ENCODE assay signal across 22 cellular contexts in the genomic region with DNA sequence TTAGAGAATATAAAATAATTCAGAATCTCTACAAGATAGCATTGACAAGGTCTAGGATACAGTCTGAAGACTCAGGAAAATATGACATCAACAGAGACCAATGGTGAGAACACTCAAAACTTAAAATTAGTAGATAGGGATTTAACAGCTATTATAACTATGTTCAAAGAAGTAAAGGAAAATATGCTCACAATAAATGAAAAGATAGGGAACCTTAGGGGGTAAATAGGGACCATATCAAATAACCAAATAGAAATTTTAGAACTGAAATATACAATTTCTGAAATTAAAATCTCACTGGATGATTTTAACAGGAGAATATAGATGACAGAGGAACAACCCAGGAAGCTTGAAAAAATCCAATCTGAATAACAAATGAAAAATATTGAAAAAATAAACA. TPM values are rescaled to one million over a fixed set of nuclear protein-coding genes. Genes with fewer than 3 reads are reported as not detected.
DNase-seq lines count a peak whose midpoint lies in the region; ATAC-seq, FAIRE-seq and TF ChIP-seq lines count a peak whose summit lies in the region.
"Had no signal": no experiment of that assay in that cellular context is flagged by ENCODE, and none has a peak within 500 bp of the region (broad histone marks: within the 10 kb centered on the region; RNA-seq: fewer than 3 reads in every experiment).

No MANE protein-coding gene starts in this region.

- ATAC-seq in HepG2, result no peak
- ATAC-seq in right lobe of liver, result no peak
- ATAC-seq in WTC11, result no peak
- no peak for ATAC-seq in GM21825 (IDR thresholded peaks at IDR 0.05; ENCODE audit: unreplicated experiment)
- ATAC-seq: A549; CD8-positive, alpha-beta T cell had no signal

- peaks cover 17% of the 10 kb centered on the region for H3K9me3 Mint-ChIP-seq in WTC11

- no peak overlapping the region for H3K18ac ChIP-seq in H1 (ENCODE audit: extremely low read depth, low read length)

- POLR2A ChIA-PET in HepG2 (lab: Yijun Ruan, JAX) (no interaction called here), WTC11 (lab: Charles Lee) (no interaction called here), H1 (lab: Charles Lee; ENCODE audit: partially characterized antibody) (interaction anchor here (1.4 kb wide), 1 partner anchor 18 kb away, joined by 3 read pairs; no protein-coding TSS in a partner anchor)

- H3K36me3 ChIP-seq in HepG2 (replicated peaks in 1 of 2; ENCODE audit: control insufficient read depth in 1 of 2, insufficient read depth in 2 of 2, low read length in 2 of 2) (no peaks in the 10 kb centered on the region), right lobe of liver (no peaks in the 10 kb centered on the region), H1 (ENCODE audit: control insufficient read depth in 2 of 4, insufficient read depth in 4 of 4, low read length in 3 of 4) (no peaks in the 10 kb centered on the region)
- H3K36me3 ChIP-seq: BLaER1 treated with 17β-estradiol and CSF1 and Interleukin-3, amounts not matched to agents 10 nM and 100 nM had no signal

- H3K4ac ChIP-seq in H1 (replicated peaks; ENCODE audit: insufficient read length, low read depth, low read length), result no peak overlapping the region

- in situ Hi-C loops in HepG2 (cut with HindIII; ENCODE audit: extremely low pct_ligation_motif_present, low pct_unique_long_range_greater_than_20kb), result no loop called here

- no peak for TF ChIP-seq RAD21 in HepG2 (CRISPR knock-in tag; IDR thresholded peaks at IDR 0.05)
- no peak for TF ChIP-seq RAD21 in H1 (IDR thresholded peaks at IDR 0.05 in 1 of 2, conservative IDR thresholded peaks at IDR 0.05 in 1 of 2; ENCODE audit: low read depth in 2 of 2, low read length in 2 of 2)

- H3K36me3 Mint-ChIP-seq in WTC11, result peaks cover 13% of the 10 kb centered on the region
- H3K36me3 Mint-ChIP-seq: CD8-positive, alpha-beta T cell had no signal

- H2BK120ac ChIP-seq in H1 (replicated peaks; ENCODE audit: low read depth, low read length), result no peak overlapping the region

- no peak for FAIRE-seq in HepG2 (lab: Jason Lieb, UNC)
- no peak for FAIRE-seq in H1 (lab: Jason Lieb, UNC)
- FAIRE-seq: A549, D721Med, G401.6, GM12891, GM19239 had no signal

- H2BK15ac ChIP-seq in H1 (ENCODE audit: low read length), result no peak overlapping the region

- H2AK5ac ChIP-seq in H1 (ENCODE audit: low read depth, low read length), result no peak overlapping the region

- H3K9ac ChIP-seq in HepG2 (ENCODE audit: insufficient read depth, low read depth, low read length), result no peak overlapping the region
- no peak overlapping the region for H3K9ac ChIP-seq in H1 (replicated peaks in 1 of 4; ENCODE audit: extremely low read depth in 1 of 4, low read depth in 3 of 4, low read length in 3 of 4)
- H3K9ac ChIP-seq: BLaER1 treated with 17β-estradiol and CSF1 and Interleukin-3, amounts not matched to agents 10 nM and 100 nM had no signal

- TF ChIP-seq POLR2A in HepG2 (IDR thresholded peaks at IDR 0.05; ENCODE audit: insufficient read depth in 1 of 2, low read depth in 2 of 2, low read length in 2 of 2) (no peak), right lobe of liver (IDR thresholded peaks at IDR 0.05) (no peak), H1 (IDR thresholded peaks at IDR 0.05; ENCODE audit: control extremely low read depth in 1 of 2, low read depth in 2 of 2, low read length in 2 of 2) (no peak)

- H3K14ac ChIP-seq in H1 (ENCODE audit: insufficient read length), result no peak overlapping the region

- H2BK5ac ChIP-seq in H1 (ENCODE audit: low read depth, low read length), result no peak overlapping the region

- no peaks in the 10 kb centered on the region for H3K79me2 ChIP-seq in HepG2 (ENCODE audit: insufficient read depth, low read length)
- H3K79me2 ChIP-seq in H1 (ENCODE audit: control insufficient read depth in 1 of 2, insufficient read depth in 2 of 2, low read length in 2 of 2), result no peaks in the 10 kb centered on the region

- intact Hi-C loops in HepG2 (cut with micrococcal nuclease; ENCODE audit: unreplicated experiment) (no loop called here), right lobe of liver (cut with DNase I) (no loop called here)

- no peak overlapping the region for H3K27ac Mint-ChIP-seq in WTC11
- H3K27ac Mint-ChIP-seq: B cell; CD4-positive, alpha-beta T cell; CD8-positive, alpha-beta T cell had no signal

- H4K20me1 ChIP-seq in HepG2 (ENCODE audit: insufficient read depth, low read length) (no peaks in the 10 kb centered on the region), H1 (replicated peaks in 1 of 2; ENCODE audit: control insufficient read depth in 1 of 2, insufficient read depth in 2 of 2, low read length in 2 of 2) (no peaks in the 10 kb centered on the region)
- H4K20me1 ChIP-seq: BLaER1 treated with 17β-estradiol and CSF1 and Interleukin-3, amounts not matched to agents 10 nM and 100 nM had no signal

- no peak overlapping the region for H4K8ac ChIP-seq in H1 (ENCODE audit: extremely low read depth, insufficient read depth, low read length)

- H3K4me1 ChIP-seq in HepG2 (ENCODE audit: insufficient read depth, low read length), result peaks cover 46% of the 10 kb centered on the region
- no peaks in the 10 kb centered on the region for H3K4me1 ChIP-seq in right lobe of liver
- no peaks in the 10 kb centered on the region for H3K4me1 ChIP-seq in H1 (replicated peaks in 1 of 4; ENCODE audit: control insufficient read depth in 3 of 4, insufficient read depth in 4 of 4, low read length in 3 of 4)
- H3K4me1 ChIP-seq: A549; BLaER1 treated with 17β-estradiol and CSF1 and Interleukin-3, amounts not matched to agents 10 nM and 100 nM; Caco-2 had no signal

- H4K91ac ChIP-seq in H1 (replicated peaks; ENCODE audit: insufficient read length, low read length), result no peak overlapping the region

- CTCF ChIA-PET in HepG2 (lab: Yijun Ruan, JAX; ENCODE audit: low intra/inter-chr PET ratio, low total read pairs) (no interaction called here), WTC11 (lab: Charles Lee) (interaction anchor here (0.7 kb wide), 1 partner anchor 11 kb away, joined by 4 read pairs; no protein-coding TSS in a partner anchor), H1 (lab: Charles Lee; ENCODE audit: partially characterized antibody) (interaction anchor here (1.0 to 1.4 kb wide), 4 partner anchors 9 to 122 kb away, joined by 3 to 4 read pairs (median 4); no protein-coding TSS in a partner anchor)

- H3K9me3 ChIP-seq in HepG2 (ENCODE audit: low read length) (peaks cover 12% of the 10 kb centered on the region; the same call in 1 of the 2 replicates), right lobe of liver (peaks cover 0 to 5% (median 0%) of the 10 kb centered on the region in 4 donors), H1 (ENCODE audit: insufficient read depth in 2 of 2, low read depth in 1 of 2, low read length in 1 of 2) (peaks cover 0 to 4% of the 10 kb centered on the region in 2 experiments; a peak in 1 of 4 replicates)

- H3K23me2 ChIP-seq in H1 (ENCODE audit: low read depth, low read length), result no peaks in the 10 kb centered on the region

- no peak overlapping the region for H3K56ac ChIP-seq in H1 (replicated peaks; ENCODE audit: insufficient read length, low read depth, low read length)

- H3K4me3 Mint-ChIP-seq in WTC11, result no peak overlapping the region
- H3K4me3 Mint-ChIP-seq: B cell; CD4-positive, alpha-beta T cell; CD8-positive, alpha-beta T cell had no signal

- H3K4me1 Mint-ChIP-seq in WTC11, result no peaks in the 10 kb centered on the region
- H3K4me1 Mint-ChIP-seq: B cell had no signal

- no peaks in the 10 kb centered on the region for H3K79me1 ChIP-seq in H1 (ENCODE audit: low read depth, low read length)

- H3K4me2 ChIP-seq in HepG2 (ENCODE audit: low read depth, low read length) (no peak overlapping the region), H1 (ENCODE audit: insufficient read depth in 1 of 2, low read depth in 2 of 2, low read length in 2 of 2) (no peak overlapping the region)
- H3K4me2 ChIP-seq: A549; BLaER1 treated with 17β-estradiol and CSF1 and Interleukin-3, amounts not matched to agents 10 nM and 100 nM had no signal

- TF ChIP-seq EP300 in HepG2 (IDR thresholded peaks at IDR 0.05; ENCODE audit: low read depth in 2 of 2, low read length in 2 of 2) (no peak), HepG2 (CRISPR knock-in tag; IDR thresholded peaks at IDR 0.05; ENCODE audit: borderline replicate concordance) (no peak), H1 (IDR thresholded peaks at IDR 0.05; ENCODE audit: borderline replicate concordance in 1 of 2, low read depth in 2 of 2, low read length in 2 of 2) (no peak)

- no peak overlapping the region for H2BK12ac ChIP-seq in H1 (ENCODE audit: low read depth, low read length)

- H3K27me3 ChIP-seq in HepG2 (ENCODE audit: control insufficient read depth in 1 of 2, insufficient read depth in 2 of 2, low read length in 2 of 2), result no peaks in the 10 kb centered on the region
- no peaks in the 10 kb centered on the region for H3K27me3 ChIP-seq in right lobe of liver
- no peaks in the 10 kb centered on the region for H3K27me3 ChIP-seq in H1 (replicated peaks in 1 of 4; ENCODE audit: control insufficient read depth in 3 of 4, extremely low read depth in 1 of 4, insufficient read depth in 3 of 4, low read length in 3 of 4)
- H3K27me3 ChIP-seq: BLaER1 treated with 17β-estradiol and CSF1 and Interleukin-3, amounts not matched to agents 10 nM and 100 nM had no signal

- DNase-seq in HepG2 (ENCODE audit: low spot score) (no peak), right lobe of liver (no peak), WTC11 (ENCODE audit: low spot score) (no peak), H1 (ENCODE audit: low read depth in 1 of 2, low spot score in 2 of 2) (no peak), anterior cingulate cortex (lab: John Stamatoyannopoulos, UW) (no peak)
- DNase-seq: AML-193; Caco-2; Calu3; CD4-positive, alpha-beta T cell; CD8-positive, alpha-beta T cell; DMS79 treated with DMSO at 0.1 percent for 48 hours; GF-D8 had no signal

- no peaks in the 10 kb centered on the region for H3K27me3 Mint-ChIP-seq in WTC11 (ENCODE audit: low read depth)

- H2AFZ ChIP-seq in HepG2 (ENCODE audit: low read length) (no peak overlapping the region), H1 (ENCODE audit: low read length) (no peak overlapping the region)

- H4K5ac ChIP-seq in H1 (ENCODE audit: insufficient read length, low read depth, low read length), result no peak overlapping the region

- no peak overlapping the region for H2BK20ac ChIP-seq in H1 (ENCODE audit: low read length)

- H3K27ac ChIP-seq in HepG2 (ENCODE audit: extremely low read length, insufficient read depth, low read length) (no peak overlapping the region), right lobe of liver (no peak overlapping the region), H1 (ENCODE audit: low read depth, low read length) (no peak overlapping the region)
- H3K27ac ChIP-seq: 22Rv1; A549; BLaER1 treated with 17β-estradiol and CSF1 and Interleukin-3, amounts not matched to agents 10 nM and 100 nM; C4-2B had no signal

- no peak for TF ChIP-seq CTCF in HepG2 (CRISPR knock-in tag; IDR thresholded peaks at IDR 0.05)
- TF ChIP-seq CTCF in right lobe of liver (IDR thresholded peaks at IDR 0.05), result no peak
- no peak for TF ChIP-seq CTCF in WTC11 (IDR thresholded peaks at IDR 0.05)
- TF ChIP-seq CTCF in H1 (IDR thresholded peaks at IDR 0.05; ENCODE audit: control extremely low read depth in 1 of 3, insufficient read depth in 1 of 3, low read depth in 1 of 3, low read length in 3 of 3), result no peak

- BruUV-seq in HepG2 (replicated peaks; lab: Mats Ljungman, UMichigan), result no TSS peak

- H3K23ac ChIP-seq in H1 (ENCODE audit: insufficient read length), result no peak overlapping the region

- H3K4me3 ChIP-seq in HepG2 (replicated peaks in 1 of 3; ENCODE audit: insufficient read depth in 1 of 3, low read depth in 2 of 3, low read length in 3 of 3), result no peak overlapping the region
- H3K4me3 ChIP-seq in right lobe of liver, result no peak overlapping the region
- no peak overlapping the region for H3K4me3 ChIP-seq in H1 (ENCODE audit: extremely low read depth in 1 of 4, insufficient read depth in 2 of 4, low read depth in 3 of 4, low read length in 4 of 4)
- H3K4me3 ChIP-seq: A549; BLaER1 treated with 17β-estradiol and CSF1 and Interleukin-3, amounts not matched to agents 10 nM and 100 nM had no signal

RNA-seq across cellular contexts. Expression of a gene that starts 31.8 kb away (rescaled TPM):
- 46.0 and 46.3 TPM in 2 replicates for total RNA-seq in HepG2 (2016; rRNA removed; fragmentation: Illumina TruSeq; extraction: Trizol)
- total RNA-seq in HepG2 (2016; cell fraction: cytosol; rRNA removed; fragmentation: Illumina TruSeq; extraction: Trizol; ENCODE audit: low read depth), result 27.3 and 31.8 TPM in 2 replicates
- 36.6 and 47.1 TPM in 2 replicates for total RNA-seq in HepG2 (2016; cell fraction: insoluble cytoplasmic fraction; rRNA removed; fragmentation: Illumina TruSeq; extraction: Trizol)
- 57.4 and 59.2 TPM in 2 replicates for total RNA-seq in HepG2 (2016; cell fraction: membrane; rRNA removed; fragmentation: Illumina TruSeq; extraction: Trizol)
- total RNA-seq in HepG2 (2016; cell fraction: nucleus; rRNA removed; fragmentation: Illumina TruSeq; extraction: Trizol), result 59.9 and 71.5 TPM in 2 replicates
- 6.5 and 9.5 TPM in 2 replicates for polyA plus RNA-seq in HepG2 (2011; rRNA removed)
- 3.6 and 6.7 TPM in 2 replicates for polyA plus RNA-seq in HepG2 (2011; cell fraction: cytosol; rRNA removed)
- polyA plus RNA-seq in HepG2 (2011; cell fraction: nucleus; rRNA removed), result 29.6 and 44.5 TPM in 2 replicates
- polyA plus RNA-seq in HepG2 (2012), result 93.3 and 101 TPM in 2 replicates
- 22.3 and 25.9 TPM in 2 replicates for polyA plus RNA-seq in HepG2 (2016; cell fraction: cytosol; fragmentation: Illumina TruSeq; extraction: Trizol; ENCODE audit: low read depth)
- polyA plus RNA-seq in HepG2 (2016; cell fraction: insoluble cytoplasmic fraction; fragmentation: Illumina TruSeq; extraction: Trizol; ENCODE audit: low read depth), result 65.2 and 84.9 TPM in 2 replicates
- polyA plus RNA-seq in HepG2 (2016; cell fraction: membrane; fragmentation: Illumina TruSeq; extraction: Trizol; ENCODE audit: low read depth), result 59.1 and 66.3 TPM in 2 replicates
- polyA plus RNA-seq in HepG2 (2016; cell fraction: nucleus; fragmentation: Illumina TruSeq; extraction: Trizol; ENCODE audit: insufficient read depth, low read depth), result 115 and 116 TPM in 2 replicates
- polyA minus RNA-seq in HepG2 (2011; rRNA and poly(A)+ RNA removed; ENCODE audit: low replicate concordance), result 11.7 TPM in 1 of 2 replicates, not detected in the other
- polyA minus RNA-seq in HepG2 (2011; cell fraction: cytosol; rRNA and poly(A)+ RNA removed), result 13.2 and 23.5 TPM in 2 replicates
- 110 and 124 TPM in 2 replicates for polyA minus RNA-seq in HepG2 (2011; cell fraction: nucleus; rRNA and poly(A)+ RNA removed)
- total RNA-seq in right lobe of liver, result 1 to 10 TPM in 5 of 6 experiments, under 1 TPM in 1; 0.99 to 3.0 (median 1.8) TPM
- 133 to 157 TPM (median 150 TPM) in 3 replicates for total RNA-seq in WTC11 (2021)
- total RNA-seq in H1 (2021; fragmentation: NEBNext Ultra II Directional; extraction: Animal tissue kit (Norgen Biotek cat#: 25700)), result 114 and 121 TPM in 2 replicates
- 7.4 and 13.5 TPM in 2 replicates for polyA plus RNA-seq in H1 (2011; rRNA removed)
- 9.6 TPM for polyA plus RNA-seq in H1 (2011; cell fraction: cytosol; rRNA removed)
- 37.7 TPM for polyA plus RNA-seq in H1 (2011; cell fraction: nucleus; rRNA removed)
- polyA plus RNA-seq in H1 (2012, experiment 1 of 2), result 78.1 to 106 TPM (median 85.3 TPM) in 4 replicates
- polyA plus RNA-seq in H1 (2012, experiment 2 of 2), result 10.3 TPM
- polyA plus RNA-seq in H1 (2013, experiment 1 of 2), result 129 TPM
- polyA plus RNA-seq in H1 (2013, experiment 2 of 2), result 120 TPM
- 18.3 and 22.2 TPM in 2 replicates for polyA minus RNA-seq in H1 (2011; rRNA and poly(A)+ RNA removed)
- polyA minus RNA-seq in H1 (2011; cell fraction: cytosol; rRNA and poly(A)+ RNA removed), result 24.1 TPM
- 42.0 TPM for polyA minus RNA-seq in H1 (2011; cell fraction: nucleus; rRNA and poly(A)+ RNA removed)
- total RNA-seq: B cell; CD8-positive, alpha-beta T cell had no signal

Comparison
In these comparisons a context has a peak if more than half of its experiments do, and no peak if none do; other contexts are left out.
1. RNA of a gene that starts 31.8 kb away (total RNA-seq): 133 to 157 TPM in WTC11, 114 to 121 TPM in H1 and 27.3 to 71.5 TPM in HepG2; 0.99 to 3.0 TPM in right lobe of liver; every median in the first group is over 4 times any median in the second.